1 cellular context compared by ENCODE assay signal in the genomic region with DNA sequence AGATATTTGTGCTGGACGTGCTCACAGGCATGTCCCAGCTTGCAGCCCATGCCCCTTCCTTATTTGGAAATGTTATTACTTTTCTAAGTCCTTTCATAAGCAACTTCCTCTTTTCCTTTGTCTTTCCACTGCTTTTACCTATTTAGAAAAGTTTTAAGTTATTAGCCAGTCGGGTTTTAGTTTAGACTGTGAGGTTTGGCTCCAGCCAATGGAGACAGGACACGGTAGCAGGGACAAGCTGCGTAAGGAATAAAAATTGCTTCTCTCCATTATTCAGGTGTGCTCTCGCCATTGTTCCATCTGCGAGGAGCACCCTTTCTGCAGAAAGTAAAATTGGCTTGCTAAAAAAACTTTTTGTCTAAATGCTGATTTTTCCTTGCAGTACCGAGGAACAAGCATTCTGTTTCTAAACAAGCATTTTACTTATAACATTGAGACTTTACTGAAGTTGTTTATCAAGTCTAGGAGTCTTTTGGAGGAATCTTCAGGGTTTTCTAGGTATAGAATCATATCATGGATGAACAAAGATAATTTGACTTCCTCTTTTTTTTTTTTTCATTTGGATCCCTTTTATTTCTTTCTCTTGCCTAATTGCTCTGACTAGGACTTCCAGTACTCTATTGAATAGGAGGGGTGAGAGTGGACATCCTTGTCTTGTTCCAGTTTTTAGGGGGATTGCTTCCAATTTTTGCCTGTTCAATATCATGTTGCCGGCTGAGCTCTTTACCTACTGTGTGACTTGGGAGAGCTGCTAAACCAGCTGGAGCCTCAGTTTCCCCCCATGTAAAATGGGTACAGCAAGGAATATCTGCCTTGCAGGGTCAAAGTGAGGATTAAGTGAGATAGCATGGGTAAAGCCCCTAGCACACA.
TF ChIP-seq lines count a peak whose summit lies in the region.

No MANE protein-coding gene starts in this region.

TF ChIP-seq in A549, 52 proteins besides CTCF, POLR2A, EP300 and RAD21 (continued from another document):
- TF ChIP-seq, protein P1, sequence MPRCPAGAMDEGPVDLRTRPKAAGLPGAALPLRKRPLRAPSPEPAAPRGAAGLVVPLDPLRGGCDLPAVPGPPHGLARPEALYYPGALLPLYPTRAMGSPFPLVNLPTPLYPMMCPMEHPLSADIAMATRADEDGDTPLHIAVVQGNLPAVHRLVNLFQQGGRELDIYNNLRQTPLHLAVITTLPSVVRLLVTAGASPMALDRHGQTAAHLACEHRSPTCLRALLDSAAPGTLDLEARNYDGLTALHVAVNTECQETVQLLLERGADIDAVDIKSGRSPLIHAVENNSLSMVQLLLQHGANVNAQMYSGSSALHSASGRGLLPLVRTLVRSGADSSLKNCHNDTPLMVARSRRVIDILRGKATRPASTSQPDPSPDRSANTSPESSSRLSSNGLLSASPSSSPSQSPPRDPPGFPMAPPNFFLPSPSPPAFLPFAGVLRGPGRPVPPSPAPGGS (IDR thresholded peaks at IDR 0.05) = no peak
- TF ChIP-seq CHD4 (IDR thresholded peaks at IDR 0.05; ENCODE audit: borderline replicate concordance) (no peak), TP53 (CRISPR knock-in tag; IDR thresholded peaks at IDR 0.05) (no peak), HOXB13 (CRISPR knock-in tag; IDR thresholded peaks at IDR 0.05; ENCODE audit: low read depth) (no peak), HOXB5 (CRISPR knock-in tag; IDR thresholded peaks at IDR 0.05) (no peak), POLR2AphosphoS2 (conservative IDR thresholded peaks at IDR 0.05; ENCODE audit: low read length) (no peak), NPAS2 (CRISPR knock-in tag; IDR thresholded peaks at IDR 0.05; ENCODE audit: borderline replicate concordance) (no peak), NFE2L2 (conservative IDR thresholded peaks at IDR 0.05; ENCODE audit: low read length) (no peak)
- TF ChIP-seq, protein P2, sequence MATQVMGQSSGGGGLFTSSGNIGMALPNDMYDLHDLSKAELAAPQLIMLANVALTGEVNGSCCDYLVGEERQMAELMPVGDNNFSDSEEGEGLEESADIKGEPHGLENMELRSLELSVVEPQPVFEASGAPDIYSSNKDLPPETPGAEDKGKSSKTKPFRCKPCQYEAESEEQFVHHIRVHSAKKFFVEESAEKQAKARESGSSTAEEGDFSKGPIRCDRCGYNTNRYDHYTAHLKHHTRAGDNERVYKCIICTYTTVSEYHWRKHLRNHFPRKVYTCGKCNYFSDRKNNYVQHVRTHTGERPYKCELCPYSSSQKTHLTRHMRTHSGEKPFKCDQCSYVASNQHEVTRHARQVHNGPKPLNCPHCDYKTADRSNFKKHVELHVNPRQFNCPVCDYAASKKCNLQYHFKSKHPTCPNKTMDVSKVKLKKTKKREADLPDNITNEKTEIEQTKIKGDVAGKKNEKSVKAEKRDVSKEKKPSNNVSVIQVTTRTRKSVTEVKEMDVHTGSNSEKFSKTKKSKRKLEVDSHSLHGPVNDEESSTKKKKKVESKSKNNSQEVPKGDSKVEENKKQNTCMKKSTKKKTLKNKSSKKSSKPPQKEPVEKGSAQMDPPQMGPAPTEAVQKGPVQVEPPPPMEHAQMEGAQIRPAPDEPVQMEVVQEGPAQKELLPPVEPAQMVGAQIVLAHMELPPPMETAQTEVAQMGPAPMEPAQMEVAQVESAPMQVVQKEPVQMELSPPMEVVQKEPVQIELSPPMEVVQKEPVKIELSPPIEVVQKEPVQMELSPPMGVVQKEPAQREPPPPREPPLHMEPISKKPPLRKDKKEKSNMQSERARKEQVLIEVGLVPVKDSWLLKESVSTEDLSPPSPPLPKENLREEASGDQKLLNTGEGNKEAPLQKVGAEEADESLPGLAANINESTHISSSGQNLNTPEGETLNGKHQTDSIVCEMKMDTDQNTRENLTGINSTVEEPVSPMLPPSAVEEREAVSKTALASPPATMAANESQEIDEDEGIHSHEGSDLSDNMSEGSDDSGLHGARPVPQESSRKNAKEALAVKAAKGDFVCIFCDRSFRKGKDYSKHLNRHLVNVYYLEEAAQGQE (IDR thresholded peaks at IDR 0.05) = no peak
